In the genomic region with DNA sequence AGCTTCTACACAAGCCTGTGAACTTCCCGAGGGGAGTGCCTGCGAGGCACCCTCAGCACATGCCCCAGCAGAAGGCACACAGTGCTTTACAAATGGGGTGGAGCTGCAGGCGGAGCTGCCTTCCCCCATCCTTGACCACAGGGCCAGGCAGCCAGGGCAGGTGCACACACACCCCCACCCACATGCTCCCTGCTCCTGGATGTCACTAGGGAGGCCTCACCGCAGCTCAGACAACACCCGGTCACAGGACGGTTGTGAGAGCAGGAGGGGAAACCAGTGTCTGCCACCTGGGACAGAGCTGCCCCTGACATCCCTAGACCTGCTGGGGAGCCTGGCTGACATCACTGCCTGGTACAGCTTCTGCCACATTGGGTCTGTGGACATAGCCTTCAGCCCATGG, we compare ENCODE assay signal across 14 cellular contexts. TPM values are rescaled to one million over a fixed set of nuclear protein-coding genes. Genes with fewer than 3 reads are reported as not detected.
"Had no signal": no experiment of that assay in that cellular context is flagged by ENCODE, and none has a peak within 500 bp of the region (broad histone marks: within the 10 kb centered on the region; RNA-seq: fewer than 3 reads in every experiment).

No MANE protein-coding gene starts in this region.

RNA-seq across cellular contexts. Expression of gene TUBB8B, which starts 39.7 kb away (rescaled TPM):
- total RNA-seq: naive thymus-derived CD4-positive, alpha-beta T cell; natural killer cell; occipital lobe; osteoblast; pulmonary artery endothelial cell; right atrium auricular region; sciatic nerve; smooth muscle cell; stomach; temporal lobe; thoracic aorta; tibial nerve; urinary bladder had no signal
- polyA plus RNA-seq: naive thymus-derived CD4-positive, alpha-beta T cell; neural cell had no signal
